In genomic region chr1:166875302-166875733, GRCh38 we compare ENCODE assay signal across 1 cellular context.
TF ChIP-seq lines count a peak whose summit lies in the region.

No MANE protein-coding gene starts in this region.

TF ChIP-seq in H1, 55 proteins besides CTCF, POLR2A, EP300 and RAD21:
- TF ChIP-seq KDM1A (IDR thresholded peaks at IDR 0.05; ENCODE audit: borderline replicate concordance, low read length) (peak; percentile 92), TCF12 (IDR thresholded peaks at IDR 0.05; ENCODE audit: low read depth, low read length) (no peak)
TF ChIP-seq in H1: peak in this region for 1.
